Comparison of ENCODE assay signal across 19 cellular contexts in the genomic region with DNA sequence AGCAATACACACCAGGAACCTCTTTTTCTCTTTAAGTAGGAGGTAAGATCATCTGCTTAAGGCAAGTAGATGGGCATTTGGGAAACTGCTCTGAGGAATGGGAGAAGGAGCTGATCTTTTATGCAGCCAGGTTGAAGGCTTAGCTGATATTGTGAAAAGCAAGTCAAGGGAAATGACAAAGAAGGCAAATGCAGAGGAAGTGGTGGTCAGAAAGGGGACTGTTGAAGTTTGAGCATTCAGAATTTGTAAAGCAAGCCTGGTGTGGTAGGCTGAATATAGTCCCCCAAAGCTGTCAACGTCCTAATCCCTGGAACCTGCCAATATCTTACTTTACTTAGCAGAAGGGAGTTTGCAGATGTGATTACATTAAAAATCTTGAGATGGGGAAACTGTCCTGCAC.
"Had no signal": no experiment of that assay in that cellular context is flagged by ENCODE, and none has a peak within 500 bp of the region (broad histone marks: within the 10 kb centered on the region; RNA-seq: fewer than 3 reads in every experiment).

No MANE protein-coding gene starts in this region.

- H3K27ac ChIP-seq: coronary artery, heart left ventricle, pancreas, psoas muscle, right atrium auricular region, spleen, upper lobe of left lung had no signal

- H3K27me3 ChIP-seq: pancreas, right atrium auricular region, spleen, upper lobe of left lung had no signal

- H3K27me3 Mint-ChIP-seq: activated CD8-positive, alpha-beta T cell treated with anti-CD3 and anti-CD28 coated beads for 36 hours had no signal

- H3K36me3 ChIP-seq: heart left ventricle, pancreas, right atrium auricular region, spleen, upper lobe of left lung had no signal

- H3K9me3 ChIP-seq: heart left ventricle, pancreas, psoas muscle, right atrium auricular region, spleen, upper lobe of left lung had no signal

- H3K4me1 ChIP-seq: pancreas, psoas muscle, right atrium auricular region, spleen, upper lobe of left lung had no signal

- DNase-seq: activated CD4-positive, alpha-beta T cell treated with anti-CD3 and anti-CD28 coated beads, Interleukin-2, amount 10 ng/mL, durations not matched to agents 7 days and 5 days; activated CD8-positive, alpha-beta memory T cell treated with anti-CD3 and anti-CD28 coated beads, Interleukin-2, amount 10 ng/mL, durations not matched to agents 7 days and 5 days; activated CD8-positive, alpha-beta T cell treated with anti-CD3 and anti-CD28 coated beads for 36 hours; activated T-cell treated with anti-CD3 and anti-CD28 coated beads, Interleukin-2, amount 50 U/mL, for 1 hour; cerebellar nuclear complex; heart left ventricle; left ventricle myocardium superior; pancreas; psoas muscle; spleen; stimulated activated CD4-positive, alpha-beta T cell treated with anti-CD3 and anti-CD28 coated beads, Interleukin-4, amount 100 ng/mL, for 24 hours; stimulated activated naive CD8-positive, alpha-beta T cell treated with anti-CD3 and anti-CD28 coated beads, Interleukin-15, Interleukin-2, amounts not matched to agents 100 U/mL and 50 U/mL, for 24 hours; T-helper 2 cell had no signal

- H3K9me3 Mint-ChIP-seq: activated CD4-positive, alpha-beta T cell treated with anti-CD3 and anti-CD28 coated beads, Interleukin-2, amount 10 ng/mL, durations not matched to agents 7 days and 5 days; activated CD8-positive, alpha-beta T cell treated with anti-CD3 and anti-CD28 coated beads for 36 hours; activated naive CD4-positive, alpha-beta T cell treated with anti-CD3 and anti-CD28 coated beads, Interleukin-2, amount 50 U/mL, for 72 hours; nephron had no signal

- H3K4me1 Mint-ChIP-seq: activated CD4-positive, alpha-beta T cell treated with anti-CD3 and anti-CD28 coated beads, Interleukin-2, amount 10 ng/mL, durations not matched to agents 7 days and 5 days; activated CD8-positive, alpha-beta memory T cell treated with anti-CD3 and anti-CD28 coated beads, Interleukin-2, amount 10 ng/mL, durations not matched to agents 7 days and 5 days had no signal

- H3K4me3 ChIP-seq: coronary artery, heart left ventricle, pancreas, psoas muscle, right atrium auricular region, spleen, upper lobe of left lung had no signal

- H3K4me3 Mint-ChIP-seq: activated CD4-positive, alpha-beta T cell treated with anti-CD3 and anti-CD28 coated beads, Interleukin-2, amount 10 ng/mL, durations not matched to agents 7 days and 5 days; activated CD8-positive, alpha-beta memory T cell treated with anti-CD3 and anti-CD28 coated beads, Interleukin-2, amount 10 ng/mL, durations not matched to agents 7 days and 5 days; activated CD8-positive, alpha-beta T cell treated with anti-CD3 and anti-CD28 coated beads for 36 hours; nephron had no signal

- ATAC-seq: activated CD4-positive, CD25-positive, alpha-beta regulatory T cell treated with anti-CD3 and anti-CD28 coated beads, Interleukin-2, amount 50 U/mL, for 24 hours; activated CD8-positive, alpha-beta memory T cell treated with anti-CD3 and anti-CD28 coated beads, Interleukin-2, amount 10 ng/mL, durations not matched to agents 7 days and 5 days; activated CD8-positive, alpha-beta T cell treated with anti-CD3 and anti-CD28 coated beads for 36 hours; activated naive CD4-positive, alpha-beta T cell treated with anti-CD3 and anti-CD28 coated beads, Interleukin-2, amount 50 U/mL, for 72 hours; heart left ventricle; left ventricle myocardium superior; pancreas; psoas muscle; stimulated activated naive CD8-positive, alpha-beta T cell treated with anti-CD3 and anti-CD28 coated beads, Interleukin-15, Interleukin-2, amounts not matched to agents 100 U/mL and 50 U/mL, for 24 hours had no signal

- H3K36me3 Mint-ChIP-seq: activated CD8-positive, alpha-beta memory T cell treated with anti-CD3 and anti-CD28 coated beads, Interleukin-2, amount 10 ng/mL, durations not matched to agents 7 days and 5 days; activated naive CD4-positive, alpha-beta T cell treated with anti-CD3 and anti-CD28 coated beads, Interleukin-2, amount 50 U/mL, for 72 hours had no signal

- H3K27ac Mint-ChIP-seq: activated CD4-positive, alpha-beta T cell treated with anti-CD3 and anti-CD28 coated beads, Interleukin-2, amount 10 ng/mL, durations not matched to agents 7 days and 5 days; activated CD8-positive, alpha-beta memory T cell treated with anti-CD3 and anti-CD28 coated beads, Interleukin-2, amount 10 ng/mL, durations not matched to agents 7 days and 5 days; activated CD8-positive, alpha-beta T cell treated with anti-CD3 and anti-CD28 coated beads for 36 hours; activated naive CD4-positive, alpha-beta T cell treated with anti-CD3 and anti-CD28 coated beads, Interleukin-2, amount 50 U/mL, for 72 hours; nephron had no signal
